8 cellular contexts compared by ENCODE assay signal in genomic region chr5:43396762-43397304, GRCh38. TPM values are rescaled to one million over a fixed set of nuclear protein-coding genes. Genes with fewer than 3 reads are reported as not detected.
DNase-seq lines count a peak whose midpoint lies in the region; ATAC-seq and TF ChIP-seq lines count a peak whose summit lies in the region.

No MANE protein-coding gene starts in this region.

- H3K36me3 ChIP-seq in Panc1 (ENCODE audit: control insufficient read depth, insufficient read depth, low read length) (no peaks in the 10 kb centered on the region), left ventricle myocardium inferior (no peaks in the 10 kb centered on the region)

- BruUV-seq in Panc1 (replicated peaks; lab: Mats Ljungman, UMichigan), result no TSS peak

- peak; percentile 99 for ATAC-seq in HG02759 (IDR thresholded peaks at IDR 0.05; ENCODE audit: unreplicated experiment)
- ATAC-seq in Panc1, result peak; percentile 93

- TF ChIP-seq CTCF in GM13977 (IDR thresholded peaks at IDR 0.05; ENCODE audit: extremely low read depth, insufficient read depth, missing control alignments), result no peak
- no peak for TF ChIP-seq CTCF in Panc1 (IDR thresholded peaks at IDR 0.05)
- TF ChIP-seq CTCF in left ventricle myocardium inferior (IDR thresholded peaks at IDR 0.05; ENCODE audit: borderline replicate concordance), result no peak

- no peaks in the 10 kb centered on the region for H3K27me3 ChIP-seq in Panc1 (ENCODE audit: control insufficient read depth, insufficient read depth, low read length)
- peaks cover 58% of the 10 kb centered on the region for H3K27me3 ChIP-seq in left ventricle myocardium inferior (ENCODE audit: low read depth)

- in situ Hi-C loops in GM13977 (cut with MboI; ENCODE audit: low pct_unique_long_range_greater_than_20kb, low sequenced_read_pairs, unreplicated experiment) (loop anchor here (25.0 kb wide), 1 partner anchor 285 kb away; the partner anchor contains the start of gene ZNF131), Panc1 (cut with HindIII; ENCODE audit: low pct_unique_long_range_greater_than_20kb, low sequenced_read_pairs) (no loop called here), KBM-7 (cut with MboI; ENCODE audit: low pct_unique_long_range_greater_than_20kb, low sequenced_read_pairs) (loop anchor here (10.0 kb wide), 1 partner anchor 492 kb away; no protein-coding TSS in a partner anchor)

- H3K9me3 ChIP-seq in Panc1 (ENCODE audit: control insufficient read depth, insufficient read depth, low read depth, low read length) (no peaks in the 10 kb centered on the region), left ventricle myocardium inferior (replicated peaks) (no peaks in the 10 kb centered on the region)

- CTCF ChIA-PET in Panc1 (lab: Charles Lee), result interaction anchor here (0.5 kb wide), 2 partner anchors 84 to 88 kb away, joined by 5 to 8 read pairs; no protein-coding TSS in a partner anchor

- H3K4me3 ChIP-seq in Panc1 (ENCODE audit: low read depth in 2 of 2, low read length in 2 of 2), result peak overlapping the region; percentile 47 to 48
- H3K4me3 ChIP-seq in left ventricle myocardium inferior, result peak overlapping the region; percentile 68

- peak; percentile 80 for DNase-seq in GM13977 (ENCODE audit: low spot score)
- no peak for DNase-seq in Panc1 (ENCODE audit: low read depth, low spot score)
- peak; percentile 25 for DNase-seq in activated gamma-delta T cell (lab: John Stamatoyannopoulos, UW)
- peak; percentile 30 for DNase-seq in left ventricle myocardium inferior
- peak; percentile 31 to 53 for DNase-seq in stimulated activated CD4-positive, alpha-beta T cell treated with anti-CD3 and anti-CD28 coated beads, Interleukin-12 subunit alpha, Interleukin-12 subunit beta, amount 100 ng/mL, for 24 hours (ENCODE audit: low read depth in 2 of 2)
- DNase-seq in pons (ENCODE audit: low spot score), result no peak
- no peak for DNase-seq in KBM-7

- intact Hi-C loops in Panc1 (cut with micrococcal nuclease; ENCODE audit: unreplicated experiment), result no loop called here
- intact Hi-C loops in left ventricle myocardium inferior (cut with micrococcal nuclease), result no loop called here

- POLR2A ChIA-PET in Panc1 (lab: Charles Lee), result interaction anchor here (0.6 to 1.4 kb wide), 2 partner anchors 87 to 211 kb away, joined by 5 to 15 read pairs; partner anchors contain the start of gene TMEM267

- H3K27ac ChIP-seq in Panc1 (ENCODE audit: low read length) (peak overlapping the region; percentile 58), left ventricle myocardium inferior (replicated peaks) (no peak overlapping the region)

- H3K4me1 ChIP-seq in Panc1 (ENCODE audit: control insufficient read depth, insufficient read depth, low read length), result no peaks in the 10 kb centered on the region
- peaks cover 9% of the 10 kb centered on the region for H3K4me1 ChIP-seq in left ventricle myocardium inferior

RNA-seq across cellular contexts. Expression of gene CCL28, which starts 15.4 kb away (rescaled TPM):
- 5.8 TPM for total RNA-seq in Panc1 (2021; ENCODE audit: unreplicated experiment)
- polyA plus RNA-seq in Panc1 (2012; ENCODE audit: insufficient read length), result 3.9 TPM
- total RNA-seq in left ventricle myocardium inferior, result 0.60 TPM

Comparison
In these comparisons a context has a peak if more than half of its experiments do, and no peak if none do; other contexts are left out.
1. DNase-seq: peak in GM13977 (single experiment), activated gamma-delta T cell (single experiment), left ventricle myocardium inferior (single experiment) and stimulated activated CD4-positive, alpha-beta T cell treated with anti-CD3 and anti-CD28 coated beads, Interleukin-12 subunit alpha, Interleukin-12 subunit beta, amount 100 ng/mL, for 24 hours (2 of 2); none in Panc1 (single experiment), pons (single experiment) and KBM-7 (single experiment).